In genomic region chr7:47576909-47577255, GRCh38 we compare ENCODE assay signal across 10 cellular contexts. TPM values are rescaled to one million over a fixed set of nuclear protein-coding genes. Genes with fewer than 3 reads are reported as not detected.
DNase-seq lines count a peak whose midpoint lies in the region; ATAC-seq, FAIRE-seq and TF ChIP-seq lines count a peak whose summit lies in the region.
"Had no signal": no experiment of that assay in that cellular context is flagged by ENCODE, and none has a peak within 500 bp of the region (broad histone marks: within the 10 kb centered on the region; RNA-seq: fewer than 3 reads in every experiment).

No MANE protein-coding gene starts in this region.

- H3K9me3 ChIP-seq in BLaER1 treated with 17β-estradiol and CSF1 and Interleukin-3, amounts not matched to agents 10 nM and 100 nM (replicated peaks in 1 of 11) = peaks cover 0 to 12% (median 4%) of the 10 kb centered on the region in 11 experiments; a peak in 8 of 22 replicates
- H3K9me3 ChIP-seq in liver (ENCODE audit: control insufficient read depth in 4 of 4, low read length in 3 of 4) = no peaks in the 10 kb centered on the region
- H3K9me3 ChIP-seq in skeletal muscle tissue (ENCODE audit: control insufficient read depth in 3 of 3, low read length in 3 of 3) = no peaks in the 10 kb centered on the region
- H3K9me3 ChIP-seq in CD8-positive, alpha-beta T cell (ENCODE audit: low read length) = no peaks in the 10 kb centered on the region

- CTCF ChIA-PET in activated B cell treated with CpG ODN at 0.5 μM for 24 hours (lab: Charles Lee) = no interaction called here
- CTCF ChIA-PET in CD8-positive, alpha-beta T cell (lab: Charles Lee) = interaction anchor here (0.7 kb wide), 1 partner anchor 10 kb away, joined by 4 read pairs; no protein-coding TSS in a partner anchor

- H3K27me3 ChIP-seq in BLaER1 treated with 17β-estradiol and CSF1 and Interleukin-3, amounts not matched to agents 10 nM and 100 nM = peaks cover 0 to 18% (median 14%) of the 10 kb centered on the region in 11 experiments; a peak in 16 of 22 replicates
- H3K27me3 ChIP-seq in liver (ENCODE audit: control insufficient read depth in 4 of 4, insufficient read depth in 4 of 4, low read length in 3 of 4) (no peaks in the 10 kb centered on the region), skeletal muscle tissue (ENCODE audit: control insufficient read depth in 3 of 3, insufficient read depth in 3 of 3, low read length in 3 of 3) (no peaks in the 10 kb centered on the region)
- no peaks in the 10 kb centered on the region for H3K27me3 ChIP-seq in CD8-positive, alpha-beta T cell (ENCODE audit: insufficient read depth, low read length)

- intact Hi-C loops in activated B cell treated with CpG ODN at 0.5 μM for 24 hours (cut with micrococcal nuclease) = loop anchor here (10.0 kb wide), 1 partner anchor 508 kb away; the partner anchor contains the start of gene UPP1
- intact Hi-C loops in CD8-positive, alpha-beta T cell (cut with DNase I, micrococcal nuclease) = no loop called here

- no peak for FAIRE-seq in urothelium cell line (lab: Jason Lieb, UNC)
- FAIRE-seq: GM12878 had no signal

- no peak for DNase-seq in activated B cell treated with CpG ODN at 0.5 μM for 24 hours
- no peak for DNase-seq in urothelium cell line (ENCODE audit: low spot score)
- DNase-seq in CD8-positive, alpha-beta T cell = no peak
- no peak for DNase-seq in stimulated activated CD8-positive, alpha-beta memory T cell treated with anti-CD3 and anti-CD28 coated beads, Interleukin-4, amount 100 ng/mL, for 48 hours
- no peak for DNase-seq in OCI-M2 (lab: John Stamatoyannopoulos, UW; ENCODE audit: unreplicated experiment)
- DNase-seq: NCI-H2107 had no signal

- peaks cover 0 to 13% (median 0%) of the 10 kb centered on the region in 11 experiments; a peak in 3 of 22 replicates for H3K36me3 ChIP-seq in BLaER1 treated with 17β-estradiol and CSF1 and Interleukin-3, amounts not matched to agents 10 nM and 100 nM
- H3K36me3 ChIP-seq in liver (ENCODE audit: control insufficient read depth in 4 of 4, insufficient read depth in 3 of 4, low read depth in 1 of 4, low read length in 3 of 4) = no peaks in the 10 kb centered on the region
- H3K36me3 ChIP-seq in skeletal muscle tissue (ENCODE audit: control insufficient read depth in 3 of 3, insufficient read depth in 3 of 3, low read length in 3 of 3) = no peaks in the 10 kb centered on the region
- H3K36me3 ChIP-seq in CD8-positive, alpha-beta T cell (ENCODE audit: insufficient read depth, low read length) = no peaks in the 10 kb centered on the region

- peak overlapping the region; percentile 66 to 94 (median 88); a peak in 21 of 22 replicates for H3K9ac ChIP-seq in BLaER1 treated with 17β-estradiol and CSF1 and Interleukin-3, amounts not matched to agents 10 nM and 100 nM
- no peak overlapping the region for H3K9ac ChIP-seq in liver (ENCODE audit: low read depth in 1 of 2, low read length in 2 of 2)
- peak overlapping the region in 2 of 3 donors; percentile 60 to 71 for H3K9ac ChIP-seq in skeletal muscle tissue (ENCODE audit: low read depth in 1 of 3, low read length in 3 of 3)

- POLR2A ChIA-PET in activated B cell treated with CpG ODN at 0.5 μM for 24 hours (lab: Charles Lee) = interaction anchor here (0.6 to 1.2 kb wide), 2 partner anchors 24 to 94 kb away, joined by 3 read pairs; no protein-coding TSS in a partner anchor
- POLR2A ChIA-PET in CD8-positive, alpha-beta T cell (lab: Charles Lee) = no interaction called here

- ATAC-seq in activated B cell treated with CpG ODN at 0.5 μM for 24 hours (ENCODE audit: low read depth) = no peak
- ATAC-seq in CD8-positive, alpha-beta T cell = no peak

- H3K4me1 Mint-ChIP-seq in activated B cell treated with CpG ODN at 0.5 μM for 24 hours = peaks cover 92% of the 10 kb centered on the region
- H3K4me1 Mint-ChIP-seq in CD8-positive, alpha-beta T cell (ENCODE audit: low read depth) = peaks cover 4% of the 10 kb centered on the region

- no peaks in the 10 kb centered on the region for H4K20me1 ChIP-seq in BLaER1 treated with 17β-estradiol and CSF1 and Interleukin-3, amounts not matched to agents 10 nM and 100 nM

- no peak for TF ChIP-seq RAD21 in liver (IDR thresholded peaks at IDR 0.05)

- no peaks in the 10 kb centered on the region for H3K27me3 Mint-ChIP-seq in activated B cell treated with CpG ODN at 0.5 μM for 24 hours
- H3K27me3 Mint-ChIP-seq in CD8-positive, alpha-beta T cell (ENCODE audit: low read depth) = peaks cover 9% of the 10 kb centered on the region

- no peak for TF ChIP-seq CTCF in activated B cell treated with CpG ODN at 0.5 μM for 24 hours (IDR thresholded peaks at IDR 0.05)
- no peak for TF ChIP-seq CTCF in liver (IDR thresholded peaks at IDR 0.05; ENCODE audit: low read depth, low read length, missing input control)
- TF ChIP-seq CTCF in CD8-positive, alpha-beta T cell (IDR thresholded peaks at IDR 0.05) = no peak

- H3K4me3 Mint-ChIP-seq in activated B cell treated with CpG ODN at 0.5 μM for 24 hours = peak overlapping the region; percentile 36
- no peak overlapping the region for H3K4me3 Mint-ChIP-seq in CD8-positive, alpha-beta T cell

- 55% methylated on average over 12 of the region's 12 CpGs for WGBS in liver

- no peaks in the 10 kb centered on the region for H3K9me3 Mint-ChIP-seq in activated B cell treated with CpG ODN at 0.5 μM for 24 hours
- no peaks in the 10 kb centered on the region for H3K9me3 Mint-ChIP-seq in CD8-positive, alpha-beta T cell

- H3K27ac ChIP-seq in BLaER1 treated with 17β-estradiol and CSF1 and Interleukin-3, amounts not matched to agents 10 nM and 100 nM = peak overlapping the region; percentile 63 to 97 (median 93); a peak in 21 of 22 replicates
- H3K27ac ChIP-seq in liver (ENCODE audit: low read depth in 1 of 2, low read length in 2 of 2) (peak overlapping the region; percentile 47 to 78), skeletal muscle tissue (ENCODE audit: low read depth, low read length) (peak overlapping the region; percentile 87)
- H3K27ac ChIP-seq in CD8-positive, alpha-beta T cell (ENCODE audit: low read depth, low read length) = no peak overlapping the region

- peaks cover 81 to 92% (median 88%) of the 10 kb centered on the region in 10 experiments for H3K4me1 ChIP-seq in BLaER1 treated with 17β-estradiol and CSF1 and Interleukin-3, amounts not matched to agents 10 nM and 100 nM
- H3K4me1 ChIP-seq in liver (ENCODE audit: control insufficient read depth in 4 of 4, insufficient read depth in 4 of 4, low read length in 3 of 4) (peaks cover 27 to 78% (median 71%) of the 10 kb centered on the region in 4 donors), skeletal muscle tissue (ENCODE audit: control insufficient read depth in 3 of 3, insufficient read depth in 3 of 3, low read length in 3 of 3) (peaks cover 42 to 58% (median 56%) of the 10 kb centered on the region in 3 donors)
- H3K4me1 ChIP-seq in CD8-positive, alpha-beta T cell (ENCODE audit: insufficient read depth, low read length) = no peaks in the 10 kb centered on the region

- peak overlapping the region; percentile 82 for H3K27ac Mint-ChIP-seq in activated B cell treated with CpG ODN at 0.5 μM for 24 hours
- no peak overlapping the region for H3K27ac Mint-ChIP-seq in CD8-positive, alpha-beta T cell

- no peaks in the 10 kb centered on the region for H3K36me3 Mint-ChIP-seq in activated B cell treated with CpG ODN at 0.5 μM for 24 hours (ENCODE audit: low read depth)
- no peaks in the 10 kb centered on the region for H3K36me3 Mint-ChIP-seq in CD8-positive, alpha-beta T cell

- H3K4me3 ChIP-seq in BLaER1 treated with 17β-estradiol and CSF1 and Interleukin-3, amounts not matched to agents 10 nM and 100 nM = peak overlapping the region; percentile 28 to 92 (median 50)
- H3K4me3 ChIP-seq in liver (ENCODE audit: low read depth in 1 of 3, low read length in 3 of 3) (no peak overlapping the region), skeletal muscle tissue (ENCODE audit: low read length in 3 of 3) (peak overlapping the region; percentile 29 to 68 (median 53))
- no peak overlapping the region for H3K4me3 ChIP-seq in CD8-positive, alpha-beta T cell (ENCODE audit: low read depth, low read length)
- H3K4me3 ChIP-seq: GM12878 had no signal

- peak overlapping the region; percentile 86 to 99 (median 96) for H3K4me2 ChIP-seq in BLaER1 treated with 17β-estradiol and CSF1 and Interleukin-3, amounts not matched to agents 10 nM and 100 nM

TF ChIP-seq in liver, 16 proteins besides CTCF, POLR2A, EP300 and RAD21 (continues in another document):
- TF ChIP-seq YY1 (IDR thresholded peaks at IDR 0.05) (no peak), EGR1 (IDR thresholded peaks at IDR 0.05; ENCODE audit: low read depth in 2 of 2) (no peak), MAX (IDR thresholded peaks at IDR 0.05) (no peak), GABPA (IDR thresholded peaks at IDR 0.05 in 1 of 2, conservative IDR thresholded peaks at IDR 0.05 in 1 of 2) (no peak), HNF4A (conservative IDR thresholded peaks at IDR 0.05) (no peak), ATF3 (IDR thresholded peaks at IDR 0.05) (no peak)

RNA-seq across cellular contexts. Expression of gene TNS3, which starts 5.0 kb away (rescaled TPM):
- total RNA-seq in activated B cell treated with CpG ODN at 0.5 μM for 24 hours (29.4 and 30.3 TPM in 2 replicates), liver (100 to 1,000 TPM in 1 of 2 donors, 10 to 100 TPM in 1; 27.8 to 100 TPM), skeletal muscle tissue (33.4 TPM)
- polyA plus RNA-seq in liver = 10 to 100 TPM; 16.8 to 31.2 TPM
- total RNA-seq in CD8-positive, alpha-beta T cell = under 1 TPM; 0.24 to 0.33 TPM

Comparison
In these comparisons a context has a peak if more than half of its experiments do, and no peak if none do; other contexts are left out.
1. H3K4me3 ChIP-seq: peak in BLaER1 treated with 17β-estradiol and CSF1 and Interleukin-3, amounts not matched to agents 10 nM and 100 nM (10 of 10) and skeletal muscle tissue (3 of 3); none in liver (0 of 3) and CD8-positive, alpha-beta T cell (single experiment).
2. H3K9ac ChIP-seq: peak in BLaER1 treated with 17β-estradiol and CSF1 and Interleukin-3, amounts not matched to agents 10 nM and 100 nM (11 of 11) and skeletal muscle tissue (2 of 3); none in liver (0 of 2).
3. RNA of gene TNS3, which starts 5.0 kb away (total RNA-seq): 27.8 to 100 TPM in liver, 33.4 TPM in skeletal muscle tissue (single experiment) and 29.4 to 30.3 TPM in activated B cell treated with CpG ODN at 0.5 μM for 24 hours; 0.24 to 0.33 TPM in CD8-positive, alpha-beta T cell; every median in the first group is over 10 times any median in the second.